Comparison of ENCODE assay signal across 21 cellular contexts in genomic region chr5:119311688-119312087, GRCh38. TPM values are rescaled to one million over a fixed set of nuclear protein-coding genes. Genes with fewer than 3 reads are reported as not detected.
DNase-seq lines count a peak whose midpoint lies in the region; ATAC-seq lines count a peak whose summit lies in the region.
"Had no signal": no experiment of that assay in that cellular context is flagged by ENCODE, and none has a peak within 500 bp of the region (broad histone marks: within the 10 kb centered on the region; RNA-seq: fewer than 3 reads in every experiment).

No MANE protein-coding gene starts in this region.

- intact Hi-C loops in activated naive CD4-positive, alpha-beta T cell treated with anti-CD3 and anti-CD28 coated beads for 36 hours (cut with micrococcal nuclease): no loop called here

- no peak overlapping the region for H3K9ac ChIP-seq in Karpas-422 (ENCODE audit: low read length)
- H3K9ac ChIP-seq: parathyroid adenoma had no signal

- POLR2A ChIA-PET in activated naive CD8-positive, alpha-beta T cell treated with anti-CD3 and anti-CD28 coated beads, Interleukin-2, amount 10 ng/mL, durations not matched to agents 7 days and 5 days (lab: Charles Lee): interaction anchor here (0.7 to 1.8 kb wide), 8 partner anchors 16 to 241 kb away, joined by 3 to 16 read pairs (median 5); partner anchors contain the start of gene DMXL1

- no peak for DNase-seq in activated naive CD4-positive, alpha-beta T cell treated with anti-CD3 and anti-CD28 coated beads for 36 hours
- no peak for DNase-seq in activated naive CD4-positive, alpha-beta T cell (lab: John Stamatoyannopoulos, UW)
- DNase-seq in Karpas-422 (no peak), epidermal melanocyte (ENCODE audit: insufficient read length, low spot score) (no peak), NCI-H1105 (lab: John Stamatoyannopoulos, UW) (no peak)
- DNase-seq in activated naive CD8-positive, alpha-beta T cell treated with anti-CD3 and anti-CD28 coated beads, Interleukin-2, amount 10 ng/mL, durations not matched to agents 7 days and 5 days: no peak
- no peak for DNase-seq in stimulated activated effector memory CD8-positive, alpha-beta T cell treated with anti-CD3 and anti-CD28 coated beads, Interleukin-12 subunit alpha, Interleukin-12 subunit beta, amount 100 ng/mL, for 72 hours (ENCODE audit: low spot score in 2 of 2)
- DNase-seq: brain microvascular endothelial cell; cortex of kidney; hippocampal formation; NCI-H146; NCI-H774; OCI-M1; right lobe of liver; Right ventricle myocardium superior; stimulated activated CD4-positive, alpha-beta T cell treated with anti-CD3 and anti-CD28 coated beads, Interleukin-15, amount 100 ng/mL, for 24 hours had no signal

- H3K4me3 ChIP-seq in Karpas-422 (ENCODE audit: low read length): no peak overlapping the region
- H3K4me3 ChIP-seq: lung, right lobe of liver, tibial nerve had no signal

- H3K9me2 ChIP-seq in Karpas-422 (replicated peaks; ENCODE audit: insufficient read depth, low read length): no peaks in the 10 kb centered on the region

- CTCF ChIA-PET in activated naive CD4-positive, alpha-beta T cell treated with anti-CD3 and anti-CD28 coated beads for 36 hours (lab: Charles Lee): interaction anchor here (0.7 to 7.4 kb wide), 9 partner anchors 11 to 281 kb away, joined by 3 to 71 read pairs (median 5); no protein-coding TSS in a partner anchor

- H3K36me3 ChIP-seq in Karpas-422 (ENCODE audit: insufficient read depth, low read length): peaks cover 4% of the 10 kb centered on the region; the same call in 1 of the 2 replicates
- H3K36me3 ChIP-seq: brain microvascular endothelial cell, right lobe of liver, tibial nerve had no signal

- H3K36me3 Mint-ChIP-seq in activated naive CD4-positive, alpha-beta T cell treated with anti-CD3 and anti-CD28 coated beads for 36 hours (ENCODE audit: low read depth): peaks cover 34% of the 10 kb centered on the region
- peaks cover 32% of the 10 kb centered on the region for H3K36me3 Mint-ChIP-seq in activated naive CD8-positive, alpha-beta T cell treated with anti-CD3 and anti-CD28 coated beads, Interleukin-2, amount 10 ng/mL, durations not matched to agents 7 days and 5 days
- H3K36me3 Mint-ChIP-seq in stimulated activated effector memory CD8-positive, alpha-beta T cell treated with anti-CD3 and anti-CD28 coated beads, Interleukin-12 subunit alpha, Interleukin-12 subunit beta, amount 100 ng/mL, for 72 hours: peaks cover 62% of the 10 kb centered on the region

- H3K27ac ChIP-seq in Karpas-422 (ENCODE audit: low read length): peak overlapping the region; percentile 29; the same call in 1 of the 2 replicates
- H3K27ac ChIP-seq: brain microvascular endothelial cell, parathyroid adenoma, right lobe of liver, tibial nerve, VCaP had no signal

- no peak overlapping the region for H3K4me2 ChIP-seq in Karpas-422 (ENCODE audit: low read depth, low read length, poor library complexity, severe bottlenecking)

- H3K4me1 Mint-ChIP-seq in activated naive CD4-positive, alpha-beta T cell treated with anti-CD3 and anti-CD28 coated beads for 36 hours (ENCODE audit: low read depth): peaks cover 96% of the 10 kb centered on the region
- H3K4me1 Mint-ChIP-seq in activated naive CD8-positive, alpha-beta T cell treated with anti-CD3 and anti-CD28 coated beads, Interleukin-2, amount 10 ng/mL, durations not matched to agents 7 days and 5 days: peaks cover 73% of the 10 kb centered on the region
- H3K4me1 Mint-ChIP-seq in stimulated activated effector memory CD8-positive, alpha-beta T cell treated with anti-CD3 and anti-CD28 coated beads, Interleukin-12 subunit alpha, Interleukin-12 subunit beta, amount 100 ng/mL, for 72 hours: peaks cover 86% of the 10 kb centered on the region

- no peaks in the 10 kb centered on the region for H3K9me3 ChIP-seq in Karpas-422 (ENCODE audit: low read length)
- H3K9me3 ChIP-seq: right lobe of liver, tibial nerve had no signal

- H3K79me2 ChIP-seq in Karpas-422 (ENCODE audit: low read length): peaks cover 12% of the 10 kb centered on the region
- H3K79me2 ChIP-seq: parathyroid adenoma had no signal

- H2AFZ ChIP-seq in Karpas-422 (ENCODE audit: low read length): no peak overlapping the region
- H2AFZ ChIP-seq: parathyroid adenoma had no signal

- H3K9me3 Mint-ChIP-seq in activated naive CD4-positive, alpha-beta T cell treated with anti-CD3 and anti-CD28 coated beads for 36 hours: no peaks in the 10 kb centered on the region
- no peaks in the 10 kb centered on the region for H3K9me3 Mint-ChIP-seq in activated naive CD8-positive, alpha-beta T cell treated with anti-CD3 and anti-CD28 coated beads, Interleukin-2, amount 10 ng/mL, durations not matched to agents 7 days and 5 days
- H3K9me3 Mint-ChIP-seq in stimulated activated effector memory CD8-positive, alpha-beta T cell treated with anti-CD3 and anti-CD28 coated beads, Interleukin-12 subunit alpha, Interleukin-12 subunit beta, amount 100 ng/mL, for 72 hours: no peaks in the 10 kb centered on the region

- H4K20me1 ChIP-seq in Karpas-422 (ENCODE audit: insufficient read depth, low read depth, low read length): no peaks in the 10 kb centered on the region

- H3K4me1 ChIP-seq in Karpas-422 (ENCODE audit: low read length): peaks cover 84% of the 10 kb centered on the region
- H3K4me1 ChIP-seq: parathyroid adenoma had no signal

- H3K27ac Mint-ChIP-seq in activated naive CD4-positive, alpha-beta T cell treated with anti-CD3 and anti-CD28 coated beads for 36 hours: peak overlapping the region; percentile 96
- H3K27ac Mint-ChIP-seq in activated naive CD8-positive, alpha-beta T cell treated with anti-CD3 and anti-CD28 coated beads, Interleukin-2, amount 10 ng/mL, durations not matched to agents 7 days and 5 days: peak overlapping the region; percentile 78
- H3K27ac Mint-ChIP-seq in stimulated activated effector memory CD8-positive, alpha-beta T cell treated with anti-CD3 and anti-CD28 coated beads, Interleukin-12 subunit alpha, Interleukin-12 subunit beta, amount 100 ng/mL, for 72 hours: peak overlapping the region; percentile 86

- no peak for ATAC-seq in activated naive CD8-positive, alpha-beta T cell treated with anti-CD3 and anti-CD28 coated beads, Interleukin-2, amount 10 ng/mL, durations not matched to agents 7 days and 5 days (ENCODE audit: low read depth)
- no peak for ATAC-seq in stimulated activated effector memory CD8-positive, alpha-beta T cell treated with anti-CD3 and anti-CD28 coated beads, Interleukin-12 subunit alpha, Interleukin-12 subunit beta, amount 100 ng/mL, for 72 hours
- no peak for ATAC-seq in HG03565 (IDR thresholded peaks at IDR 0.05; ENCODE audit: unreplicated experiment)
- ATAC-seq: right lobe of liver had no signal

- H3K4me3 Mint-ChIP-seq in activated naive CD4-positive, alpha-beta T cell treated with anti-CD3 and anti-CD28 coated beads for 36 hours: no peak overlapping the region
- H3K4me3 Mint-ChIP-seq in activated naive CD8-positive, alpha-beta T cell treated with anti-CD3 and anti-CD28 coated beads, Interleukin-2, amount 10 ng/mL, durations not matched to agents 7 days and 5 days: peak overlapping the region; percentile 39
- H3K4me3 Mint-ChIP-seq in stimulated activated effector memory CD8-positive, alpha-beta T cell treated with anti-CD3 and anti-CD28 coated beads, Interleukin-12 subunit alpha, Interleukin-12 subunit beta, amount 100 ng/mL, for 72 hours: peak overlapping the region; percentile 30

- no peaks in the 10 kb centered on the region for H3K27me3 Mint-ChIP-seq in activated naive CD4-positive, alpha-beta T cell treated with anti-CD3 and anti-CD28 coated beads for 36 hours (ENCODE audit: low read depth)
- H3K27me3 Mint-ChIP-seq in activated naive CD8-positive, alpha-beta T cell treated with anti-CD3 and anti-CD28 coated beads, Interleukin-2, amount 10 ng/mL, durations not matched to agents 7 days and 5 days: no peaks in the 10 kb centered on the region

- H3K27me3 ChIP-seq in Karpas-422 (ENCODE audit: low read length): no peaks in the 10 kb centered on the region
- H3K27me3 ChIP-seq: brain microvascular endothelial cell, right lobe of liver, tibial nerve had no signal

RNA-seq across cellular contexts. Expression of gene TNFAIP8, which starts 44.1 kb away (rescaled TPM):
- total RNA-seq in activated naive CD4-positive, alpha-beta T cell treated with anti-CD3 and anti-CD28 coated beads for 36 hours: 100 to 1,000 TPM; 141 to 142 TPM
- total RNA-seq in Karpas-422 (2014; rRNA removed; shearing (Covaris generic); ENCODE audit: low replicate concordance): 34.5 and 58.7 TPM in 2 replicates
- 100 to 1,000 TPM; 121 to 122 TPM for total RNA-seq in activated naive CD8-positive, alpha-beta T cell treated with anti-CD3 and anti-CD28 coated beads, Interleukin-2, amount 10 ng/mL, durations not matched to agents 7 days and 5 days
